In the genomic region with DNA sequence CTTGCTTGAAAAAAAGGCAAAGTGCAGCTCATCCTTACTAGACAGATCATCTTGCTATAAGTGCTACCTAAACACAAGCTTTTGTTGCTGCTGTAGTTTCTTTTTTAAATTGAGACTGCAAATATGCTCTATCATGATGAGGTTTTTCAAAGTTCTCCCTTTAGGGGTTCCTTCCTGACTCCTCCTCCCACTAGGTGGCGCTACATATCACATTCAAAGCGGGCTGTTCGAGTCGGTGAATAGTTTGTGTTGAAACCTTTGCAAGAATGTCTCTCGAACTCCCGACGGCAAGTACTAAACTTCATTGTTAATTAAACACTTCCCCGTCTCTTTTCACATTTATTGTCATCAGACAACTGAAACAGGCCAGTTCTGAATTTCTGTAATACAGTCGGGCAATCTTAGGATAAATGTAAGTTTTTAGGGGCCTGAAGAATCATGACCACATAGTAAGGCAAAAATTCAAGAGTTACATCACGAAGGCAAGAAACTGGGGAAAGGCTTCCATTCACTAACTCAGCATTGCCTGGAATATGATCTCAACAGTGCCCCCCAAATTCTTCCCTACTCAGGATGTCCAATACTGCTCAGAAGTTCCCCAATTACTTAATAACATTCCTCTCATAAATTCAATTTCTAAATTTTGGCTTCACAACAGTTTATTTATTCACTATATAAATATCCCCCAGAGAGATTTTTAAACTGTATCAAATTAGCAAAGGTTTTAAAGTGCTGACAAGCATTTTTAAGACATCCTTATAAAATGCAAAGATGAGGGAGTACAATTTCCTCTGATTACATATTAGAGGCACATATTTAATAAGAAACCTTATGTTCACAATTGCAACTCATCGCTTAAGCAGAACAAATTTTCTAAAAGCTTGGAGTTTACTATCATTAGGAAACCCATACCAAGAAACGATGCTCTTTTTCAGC, we compare ENCODE assay signal across 8 cellular contexts. TPM values are rescaled to one million over a fixed set of nuclear protein-coding genes. Genes with fewer than 3 reads are reported as not detected.
DNase-seq lines count a peak whose midpoint lies in the region; ATAC-seq, FAIRE-seq and TF ChIP-seq lines count a peak whose summit lies in the region.

No MANE protein-coding gene starts in this region.

- peaks cover 39% of the 10 kb centered on the region for H3K36me3 Mint-ChIP-seq in HFFc6 (ENCODE audit: low read depth)

- ATAC-seq in GM21423 (IDR thresholded peaks at IDR 0.05; ENCODE audit: unreplicated experiment), result no peak

- DNase-seq in COLO829 (ENCODE audit: low spot score) (peak; percentile 56), HFFc6 (peak; percentile 84), NOMO-1 treated with DMSO at 0.1 percent for 48 hours (lab: John Stamatoyannopoulos, UW; ENCODE audit: unreplicated experiment) (peak; percentile 75), mucosa of gallbladder (ENCODE audit: low spot score) (peak; percentile 84)
- peak; percentile 45 to 69 (median 66) for DNase-seq in activated CD8-positive, alpha-beta memory T cell treated with anti-CD3 and anti-CD28 coated beads for 48 hours (ENCODE audit: low read depth in 2 of 3, low spot score in 2 of 3)
- DNase-seq in stimulated activated CD8-positive, alpha-beta memory T cell treated with anti-CD3 and anti-CD28 coated beads, Interleukin-7, amount 100 ng/mL, for 1 hour (ENCODE audit: low read depth in 2 of 2), result peak; percentile 60 to 74

- H3K4me3 Mint-ChIP-seq in HFFc6, result peak overlapping the region; percentile 91

- FAIRE-seq in endometrium (lab: Jason Lieb, UNC), result peak; percentile 83

- H3K27me3 Mint-ChIP-seq in HFFc6 (ENCODE audit: insufficient read depth), result no peaks in the 10 kb centered on the region

- H3K9me3 Mint-ChIP-seq in HFFc6, result no peaks in the 10 kb centered on the region

- H3K27ac Mint-ChIP-seq in HFFc6, result peak overlapping the region; percentile 84

- peaks cover 90% of the 10 kb centered on the region for H3K4me1 Mint-ChIP-seq in HFFc6 (ENCODE audit: low read depth)

- TF ChIP-seq CTCF in HFFc6 (IDR thresholded peaks at IDR 0.05), result peak; percentile 97

RNA-seq across cellular contexts. Expression of gene HS3ST3A1, which starts 6.7 kb away (rescaled TPM):
- total RNA-seq in HFFc6 (2021; fragmentation: NEBNext Ultra II Directional; extraction: Animal tissue kit (Norgen Biotek cat#: 25700)), result 10 to 100 TPM; 29.4 to 45.8 (median 36.5) TPM
- total RNA-seq in mucosa of gallbladder, result 0.49 TPM

Comparison
In these comparisons a context has a peak if more than half of its experiments do, and no peak if none do; other contexts are left out.
1. RNA of gene HS3ST3A1, which starts 6.7 kb away (total RNA-seq): 29.4 to 45.8 TPM in HFFc6; 0.49 TPM in mucosa of gallbladder (single experiment); every median in the first group is over 10 times any median in the second.
2. Peak in every context shown above with its lines, with median percentiles within 50 percentile points of each other: DNase-seq.